ENCODE assay signal across 8 cellular contexts in the genomic region with DNA sequence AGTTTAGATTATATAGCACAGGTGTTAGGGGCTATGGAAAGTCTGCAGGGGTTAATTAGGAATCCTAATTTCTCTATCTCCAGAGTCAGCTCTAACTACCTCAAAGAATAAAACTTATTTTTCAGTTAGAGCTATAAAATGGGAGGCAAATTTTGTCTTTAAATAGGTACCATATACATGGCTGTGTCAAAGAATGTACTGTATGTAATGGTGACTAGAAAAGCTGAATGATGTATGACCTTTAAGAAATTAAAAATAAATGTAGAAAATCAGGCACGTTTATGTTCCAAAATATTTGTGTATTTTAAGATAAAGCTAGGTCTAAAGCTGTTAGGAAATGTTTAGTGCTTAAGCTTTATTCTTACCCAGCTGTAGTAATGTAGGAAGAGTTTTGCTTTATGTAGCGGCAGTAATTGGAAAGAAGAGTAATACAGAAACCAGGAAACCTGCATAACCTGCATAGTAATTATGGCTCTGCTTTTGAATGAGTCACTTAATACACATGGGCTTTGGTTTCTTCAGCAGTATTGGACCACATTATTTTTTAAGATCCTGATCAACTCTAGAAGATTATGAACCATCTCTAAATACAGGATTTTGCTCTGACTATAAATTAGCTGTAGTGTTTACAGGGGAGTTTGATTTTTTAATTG.
DNase-seq lines count a peak whose midpoint lies in the region; ATAC-seq and TF ChIP-seq lines count a peak whose summit lies in the region.

No MANE protein-coding gene starts in this region.

- H3K4me1 Mint-ChIP-seq in activated naive CD8-positive, alpha-beta T cell treated with anti-CD3 and anti-CD28 coated beads, Interleukin-2, amount 50 U/mL, for 24 hours, result peaks cover 69% of the 10 kb centered on the region

- H3K4me3 ChIP-seq in lower lobe of right lung, result no peak overlapping the region

- H3K27me3 Mint-ChIP-seq in activated naive CD8-positive, alpha-beta T cell treated with anti-CD3 and anti-CD28 coated beads, Interleukin-2, amount 50 U/mL, for 24 hours, result no peaks in the 10 kb centered on the region

- H3K36me3 Mint-ChIP-seq in activated naive CD8-positive, alpha-beta T cell treated with anti-CD3 and anti-CD28 coated beads, Interleukin-2, amount 50 U/mL, for 24 hours (ENCODE audit: low read depth), result peaks cover 51% of the 10 kb centered on the region

- no peaks in the 10 kb centered on the region for H3K4me1 ChIP-seq in lower lobe of right lung

- ATAC-seq in HG03103 (IDR thresholded peaks at IDR 0.05; ENCODE audit: low read depth, unreplicated experiment), result peak; percentile 56
- peak; percentile 95 for ATAC-seq in activated naive CD8-positive, alpha-beta T cell treated with anti-CD3 and anti-CD28 coated beads, Interleukin-2, amount 50 U/mL, for 24 hours
- ATAC-seq in lower lobe of right lung, result no peak
- no peak for ATAC-seq in GM21367 (IDR thresholded peaks at IDR 0.05; ENCODE audit: unreplicated experiment)

- H3K27ac Mint-ChIP-seq in activated naive CD8-positive, alpha-beta T cell treated with anti-CD3 and anti-CD28 coated beads, Interleukin-2, amount 50 U/mL, for 24 hours, result peak overlapping the region; percentile 83

- H3K27ac ChIP-seq in 22Rv1, result peak overlapping the region; percentile 1; the same call in 1 of the 2 replicates
- no peak overlapping the region for H3K27ac ChIP-seq in lower lobe of right lung

- H3K36me3 ChIP-seq in lower lobe of right lung, result peaks cover 72% of the 10 kb centered on the region

- H3K9me3 ChIP-seq in lower lobe of right lung, result no peaks in the 10 kb centered on the region

- DNase-seq in GM19238 (ENCODE audit: insufficient read length, low spot score) (peak; percentile 14), lower lobe of right lung (no peak), hypothalamus (lab: John Stamatoyannopoulos, UW) (no peak)
- no peak for DNase-seq in activated naive CD8-positive, alpha-beta T cell treated with anti-CD3 and anti-CD28 coated beads, Interleukin-2, amount 50 U/mL, for 24 hours
- no peak for DNase-seq in stimulated activated CD4-positive, alpha-beta T cell treated with anti-CD3 and anti-CD28 coated beads, Interleukin-2, amount 100 ng/mL, for 48 hours

- intact Hi-C loops in lower lobe of right lung (cut with DNase I), result no loop called here

- TF ChIP-seq CTCF in 22Rv1 (IDR thresholded peaks at IDR 0.05), result no peak
- TF ChIP-seq CTCF in lower lobe of right lung (IDR thresholded peaks at IDR 0.05), result no peak

- no peaks in the 10 kb centered on the region for H3K27me3 ChIP-seq in lower lobe of right lung (ENCODE audit: low read depth)

- peak overlapping the region; percentile 27 for H3K4me3 Mint-ChIP-seq in activated naive CD8-positive, alpha-beta T cell treated with anti-CD3 and anti-CD28 coated beads, Interleukin-2, amount 50 U/mL, for 24 hours

- H3K9me3 Mint-ChIP-seq in activated naive CD8-positive, alpha-beta T cell treated with anti-CD3 and anti-CD28 coated beads, Interleukin-2, amount 50 U/mL, for 24 hours, result no peaks in the 10 kb centered on the region

Comparison
In these comparisons a context has a peak if more than half of its experiments do, and no peak if none do; other contexts are left out.
1. ATAC-seq: peak in HG03103 (single experiment) and activated naive CD8-positive, alpha-beta T cell treated with anti-CD3 and anti-CD28 coated beads, Interleukin-2, amount 50 U/mL, for 24 hours (single experiment); none in lower lobe of right lung (0 of 2) and GM21367 (single experiment).